ENCODE assay signal across 23 cellular contexts in the genomic region with DNA sequence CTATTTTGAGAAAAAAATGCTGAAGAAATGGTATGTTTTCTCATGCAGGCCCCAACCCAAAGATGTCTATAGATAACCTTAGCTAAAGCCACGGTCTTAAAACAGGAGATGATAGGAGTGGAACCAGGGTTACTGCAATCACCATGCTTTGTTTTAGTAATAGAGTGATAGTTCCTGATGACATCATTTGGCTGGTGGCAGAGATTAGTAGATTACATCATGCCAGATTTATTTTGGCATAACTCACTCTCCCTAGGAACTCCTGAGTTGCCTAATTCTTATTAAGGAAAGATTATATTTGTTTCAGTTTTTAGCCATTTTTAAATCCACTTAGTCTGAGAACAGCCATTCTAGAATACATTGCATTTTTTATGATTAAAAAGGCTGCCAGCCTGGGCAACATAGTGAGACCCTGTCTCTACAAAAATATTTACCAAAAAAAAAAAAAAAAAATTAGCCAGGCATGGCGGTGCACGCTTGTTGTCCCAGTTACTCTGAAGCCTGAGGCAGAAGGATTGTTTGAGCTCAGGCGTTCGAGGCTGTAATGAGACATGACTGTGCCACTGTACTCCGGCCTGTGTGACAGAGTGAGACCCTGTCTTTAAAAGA. TPM values are rescaled to one million over a fixed set of nuclear protein-coding genes. Genes with fewer than 3 reads are reported as not detected.
DNase-seq lines count a peak whose midpoint lies in the region; ATAC-seq and TF ChIP-seq lines count a peak whose summit lies in the region.
"Had no signal": no experiment of that assay in that cellular context is flagged by ENCODE, and none has a peak within 500 bp of the region (broad histone marks: within the 10 kb centered on the region; RNA-seq: fewer than 3 reads in every experiment).

No MANE protein-coding gene starts in this region.

- H3K4me1 ChIP-seq in left lung = no peaks in the 10 kb centered on the region
- H3K4me1 ChIP-seq: heart left ventricle, right atrium auricular region, SJCRH30, thyroid gland had no signal

- H3K27me3 ChIP-seq in left lung = no peaks in the 10 kb centered on the region
- H3K27me3 ChIP-seq: right atrium auricular region, SJCRH30, thyroid gland had no signal

- no peaks in the 10 kb centered on the region for H3K36me3 ChIP-seq in left lung
- H3K36me3 ChIP-seq: heart left ventricle, right atrium auricular region, SJCRH30, thyroid gland had no signal

- DNase-seq in AG20443 (ENCODE audit: low spot score) = peak; percentile 38
- DNase-seq in NCI-H69 (lab: John Stamatoyannopoulos, UW) = peak; percentile 9
- no peak for DNase-seq in left lobe of liver (ENCODE audit: low spot score)
- no peak for DNase-seq in activated naive CD4-positive, alpha-beta T cell treated with anti-CD3 and anti-CD28 coated beads, Interleukin-2, amount 50 U/mL, for 16 hours
- no peak for DNase-seq in DMS79 (lab: John Stamatoyannopoulos, UW)
- no peak for DNase-seq in left lung
- DNase-seq: activated CD8-positive, alpha-beta T cell treated with anti-CD3 and anti-CD28 coated beads for 36 hours; activated naive CD4-positive, alpha-beta T cell treated with anti-CD3 and anti-CD28 coated beads, Interleukin-2, amount 10 ng/mL, durations not matched to agents 7 days and 5 days; activated T-cell treated with anti-CD3 and anti-CD28 coated beads, Interleukin-2, amount 50 U/mL, for 24 hours; CD8-positive, alpha-beta memory T cell; DMS79 treated with DMSO at 0.1 percent for 48 hours; heart left ventricle; naive B cell; NCI-H1092 treated with DMSO at 0.1 percent for 48 hours; SJCRH30; T-helper 17 cell; thyroid gland had no signal

- H3K27ac ChIP-seq in left lung = no peak overlapping the region
- H3K27ac ChIP-seq: heart left ventricle, right atrium auricular region, SJCRH30, thyroid gland had no signal

- ATAC-seq in esophagus mucosa (peak; percentile 58), left lobe of liver (peak; percentile 73), HG02970 (IDR thresholded peaks at IDR 0.05; ENCODE audit: low FRiP score, unreplicated experiment) (no peak), left lung (no peak)
- ATAC-seq: activated CD8-positive, alpha-beta T cell treated with anti-CD3 and anti-CD28 coated beads for 36 hours; heart left ventricle; stimulated activated memory B cell treated with anti-CD40 and anti-IgM and Interleukin-4, amounts not matched to agents 10 μg/mL and 1 μg/mL and 100 μg/mL, for 72 hours; T-helper 17 cell had no signal

- intact Hi-C loops in left lung (cut with DNase I) = no loop called here

- H3K9me3 ChIP-seq in left lung = no peaks in the 10 kb centered on the region
- H3K9me3 ChIP-seq: heart left ventricle, right atrium auricular region, SJCRH30, thyroid gland had no signal

- no peak overlapping the region for H3K4me3 ChIP-seq in left lung
- H3K4me3 ChIP-seq: heart left ventricle, right atrium auricular region, SJCRH30, thyroid gland had no signal

- no peak for TF ChIP-seq CTCF in left lung (IDR thresholded peaks at IDR 0.05)

RNA-seq across cellular contexts. Expression of gene ENO4, which starts 17.8 kb away (rescaled TPM):
- total RNA-seq in esophagus mucosa (not detected), left lobe of liver (not detected), left lung (1 to 10 TPM in 1 of 2 donors, under 1 TPM in 1; 0.50 to 1.0 TPM)
- total RNA-seq: activated CD8-positive, alpha-beta T cell treated with anti-CD3 and anti-CD28 coated beads for 36 hours; CD8-positive, alpha-beta memory T cell; endothelial cell of umbilical vein; OCI-LY7; T-helper 17 cell had no signal

Comparison
In these comparisons a context has a peak if more than half of its experiments do, and no peak if none do; other contexts are left out.
1. DNase-seq: peak in AG20443 (single experiment) and NCI-H69 (single experiment); none in left lobe of liver (single experiment), activated naive CD4-positive, alpha-beta T cell treated with anti-CD3 and anti-CD28 coated beads, Interleukin-2, amount 50 U/mL, for 16 hours (single experiment), DMS79 (single experiment) and left lung (0 of 2).
2. ATAC-seq: peak in esophagus mucosa (single experiment) and left lobe of liver (single experiment); none in HG02970 (single experiment) and left lung (single experiment).